ENCODE assay signal across 8 cellular contexts in genomic region chr5:142000709-142001484, GRCh38. TPM values are rescaled to one million over a fixed set of nuclear protein-coding genes. Genes with fewer than 3 reads are reported as not detected.
A peak's percentile ranks its signal among the peaks of the same experiment; 100 is the strongest.
DNase-seq lines count a peak whose midpoint lies in the region; ATAC-seq and TF ChIP-seq lines count a peak whose summit lies in the region.

No MANE protein-coding gene starts in this region.

- H3K4me3 ChIP-seq in CD4-positive, alpha-beta memory T cell (ENCODE audit: low read length in 2 of 2): no peak overlapping the region
- no peak overlapping the region for H3K4me3 ChIP-seq in GM23338

- no peaks in the 10 kb centered on the region for H3K27me3 Mint-ChIP-seq in CD4-positive, alpha-beta memory T cell
- H3K27me3 Mint-ChIP-seq in GM23338 (ENCODE audit: insufficient read depth, low read depth, poor library complexity): peaks cover 5% of the 10 kb centered on the region
- no peaks in the 10 kb centered on the region for H3K27me3 Mint-ChIP-seq in activated T-helper 17 cell treated with anti-CD3 and anti-CD28 coated beads, Interleukin-2, amount 50 U/mL, for 72 hours

- H3K4me3 Mint-ChIP-seq in CD4-positive, alpha-beta memory T cell: no peak overlapping the region
- H3K4me3 Mint-ChIP-seq in GM23338: no peak overlapping the region
- H3K4me3 Mint-ChIP-seq in activated T-helper 17 cell treated with anti-CD3 and anti-CD28 coated beads, Interleukin-2, amount 50 U/mL, for 72 hours: peak overlapping the region; percentile 22

- H3F3A ChIP-seq in GM23338 (replicated peaks; ENCODE audit: low read depth): no peaks in the 10 kb centered on the region

- H3K9me2 ChIP-seq in GM23338 (ENCODE audit: insufficient read depth): no peaks in the 10 kb centered on the region

- intact Hi-C loops in CD4-positive, alpha-beta memory T cell (cut with micrococcal nuclease): no loop called here

- peak overlapping the region in 5 of 7 donors; percentile 48 to 82 (median 76) for H3K27ac Mint-ChIP-seq in CD4-positive, alpha-beta memory T cell
- H3K27ac Mint-ChIP-seq in GM23338: no peak overlapping the region
- H3K27ac Mint-ChIP-seq in activated T-helper 17 cell treated with anti-CD3 and anti-CD28 coated beads, Interleukin-2, amount 50 U/mL, for 72 hours: peak overlapping the region; percentile 90

- no peaks in the 10 kb centered on the region for H3K9me3 Mint-ChIP-seq in CD4-positive, alpha-beta memory T cell
- H3K9me3 Mint-ChIP-seq in GM23338: peaks cover 13% of the 10 kb centered on the region; the same call in 2 of the 3 replicates
- no peaks in the 10 kb centered on the region for H3K9me3 Mint-ChIP-seq in activated T-helper 17 cell treated with anti-CD3 and anti-CD28 coated beads, Interleukin-2, amount 50 U/mL, for 72 hours

- CTCF ChIA-PET in CD4-positive, alpha-beta memory T cell (lab: Charles Lee; ENCODE audit: partially characterized antibody): interaction anchor here (1.0 to 16.4 kb wide), 5 partner anchors 9 to 144 kb away, joined by 7 to 369 read pairs (median 12); partner anchors contain the start of gene GNPDA1

- H3K36me3 ChIP-seq in CD4-positive, alpha-beta memory T cell (ENCODE audit: insufficient read depth, low read length): peaks cover 22% of the 10 kb centered on the region
- H3K36me3 ChIP-seq in GM23338 (ENCODE audit: insufficient read depth): peaks cover 43% of the 10 kb centered on the region

- peaks cover 32 to 55% of the 10 kb centered on the region in 2 donors for H3K36me3 Mint-ChIP-seq in CD4-positive, alpha-beta memory T cell
- H3K36me3 Mint-ChIP-seq in GM23338 (ENCODE audit: low read depth): peaks cover 57% of the 10 kb centered on the region
- H3K36me3 Mint-ChIP-seq in activated T-helper 17 cell treated with anti-CD3 and anti-CD28 coated beads, Interleukin-2, amount 50 U/mL, for 72 hours (ENCODE audit: low read depth): peaks cover 75% of the 10 kb centered on the region

- no peaks in the 10 kb centered on the region for H3K9me3 ChIP-seq in CD4-positive, alpha-beta memory T cell (ENCODE audit: control insufficient read depth in 1 of 2, low read length in 2 of 2)

- no peaks in the 10 kb centered on the region for H4K20me1 ChIP-seq in GM23338 (replicated peaks; ENCODE audit: insufficient read depth)

- DNase-seq in CD4-positive, alpha-beta memory T cell: no peak
- peak; percentile 50 for DNase-seq in GM23338 (ENCODE audit: low spot score)
- peak; percentile 25 for DNase-seq in left kidney (ENCODE audit: low read depth, low spot score)
- DNase-seq in NCI-H2171 treated with DMSO at 0.1 percent for 48 hours (lab: John Stamatoyannopoulos, UW): no peak
- no peak for DNase-seq in GOT3 (lab: John Stamatoyannopoulos, UW)

- ATAC-seq in GM23338 (peak; percentile 28; the same call in 1 of the 3 replicates), HG02798 (IDR thresholded peaks at IDR 0.05; ENCODE audit: poor library complexity, unreplicated experiment) (no peak), GM19467 (IDR thresholded peaks at IDR 0.05; ENCODE audit: unreplicated experiment) (no peak)
- peak; percentile 74 for ATAC-seq in activated T-helper 17 cell treated with anti-CD3 and anti-CD28 coated beads, Interleukin-2, amount 50 U/mL, for 72 hours (replicated peaks)

- H3K4me1 Mint-ChIP-seq in CD4-positive, alpha-beta memory T cell: peaks cover 3 to 9% (median 5%) of the 10 kb centered on the region in 4 donors
- no peaks in the 10 kb centered on the region for H3K4me1 Mint-ChIP-seq in GM23338
- peaks cover 14% of the 10 kb centered on the region for H3K4me1 Mint-ChIP-seq in activated T-helper 17 cell treated with anti-CD3 and anti-CD28 coated beads, Interleukin-2, amount 50 U/mL, for 72 hours

- peak; percentile 49 to 63 for TF ChIP-seq CTCF in GM23338 (conservative IDR thresholded peaks at IDR 0.05; ENCODE audit: low read depth in 2 of 2)

- POLR2A ChIA-PET in CD4-positive, alpha-beta memory T cell (lab: Charles Lee; ENCODE audit: partially characterized antibody): interaction anchor here (2.6 kb wide), 1 partner anchor 11 kb away, joined by 10 read pairs; the partner anchor contains the start of gene GNPDA1

- no peaks in the 10 kb centered on the region for H3K27me3 ChIP-seq in CD4-positive, alpha-beta memory T cell (ENCODE audit: insufficient read depth, low read length)
- no peaks in the 10 kb centered on the region for H3K27me3 ChIP-seq in GM23338 (ENCODE audit: insufficient read depth)

- no peaks in the 10 kb centered on the region for H3K79me2 ChIP-seq in GM23338 (replicated peaks; ENCODE audit: insufficient read depth)

- no peak overlapping the region for H3K27ac ChIP-seq in CD4-positive, alpha-beta memory T cell (ENCODE audit: low read depth, low read length)
- H3K27ac ChIP-seq in GM23338 (ENCODE audit: low read depth): no peak overlapping the region

- H3K4me2 ChIP-seq in GM23338: no peak overlapping the region

- H3K4me1 ChIP-seq in CD4-positive, alpha-beta memory T cell (ENCODE audit: insufficient read depth, low read length): no peaks in the 10 kb centered on the region
- no peaks in the 10 kb centered on the region for H3K4me1 ChIP-seq in GM23338 (ENCODE audit: insufficient read depth)

- H2AFZ ChIP-seq in GM23338: no peak overlapping the region

TF ChIP-seq in GM23338, 12 proteins besides CTCF, POLR2A, EP300 and RAD21:
- TF ChIP-seq EZH2phosphoT487 (IDR thresholded peaks at IDR 0.05; ENCODE audit: unreplicated experiment): no peak
- TF ChIP-seq NANOG (IDR thresholded peaks at IDR 0.05; ENCODE audit: borderline replicate concordance): no peak
- TF ChIP-seq JUNB (IDR thresholded peaks at IDR 0.05; ENCODE audit: unreplicated experiment): no peak
- no peak for TF ChIP-seq CREB1 (CRISPR knock-in tag; IDR thresholded peaks at IDR 0.05; ENCODE audit: low read depth)
- no peak for TF ChIP-seq EZH2 (IDR thresholded peaks at IDR 0.05; ENCODE audit: low read depth, unreplicated experiment)
- TF ChIP-seq, protein P1, sequence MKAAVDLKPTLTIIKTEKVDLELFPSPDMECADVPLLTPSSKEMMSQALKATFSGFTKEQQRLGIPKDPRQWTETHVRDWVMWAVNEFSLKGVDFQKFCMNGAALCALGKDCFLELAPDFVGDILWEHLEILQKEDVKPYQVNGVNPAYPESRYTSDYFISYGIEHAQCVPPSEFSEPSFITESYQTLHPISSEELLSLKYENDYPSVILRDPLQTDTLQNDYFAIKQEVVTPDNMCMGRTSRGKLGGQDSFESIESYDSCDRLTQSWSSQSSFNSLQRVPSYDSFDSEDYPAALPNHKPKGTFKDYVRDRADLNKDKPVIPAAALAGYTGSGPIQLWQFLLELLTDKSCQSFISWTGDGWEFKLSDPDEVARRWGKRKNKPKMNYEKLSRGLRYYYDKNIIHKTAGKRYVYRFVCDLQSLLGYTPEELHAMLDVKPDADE (IDR thresholded peaks at IDR 0.05): no peak
- no peak for TF ChIP-seq ZNF331 (CRISPR knock-in tag; IDR thresholded peaks at IDR 0.05; ENCODE audit: low read depth)
- no peak for TF ChIP-seq REST (IDR thresholded peaks at IDR 0.05; ENCODE audit: unreplicated experiment)
- TF ChIP-seq POLR2AphosphoS5 (IDR thresholded peaks at IDR 0.05; ENCODE audit: low read depth): no peak

RNA-seq across cellular contexts. Expression of gene GNPDA1, which starts 11.9 kb away (rescaled TPM):
- 10 to 100 TPM; 23.0 to 24.1 TPM for total RNA-seq in CD4-positive, alpha-beta memory T cell
- 10 to 100 TPM; 25.8 to 38.6 TPM for polyA plus RNA-seq in CD4-positive, alpha-beta memory T cell
- 117 and 149 TPM in 2 replicates for total RNA-seq in GM23338 (2014; rRNA removed; shearing (Covaris generic))
- polyA plus RNA-seq in GM23338 (2016; fragmentation: Nextera tagmentation; extraction: Ambion mirVana): 47.0 and 47.6 TPM in 2 replicates
- total RNA-seq in activated T-helper 17 cell treated with anti-CD3 and anti-CD28 coated beads, Interleukin-2, amount 50 U/mL, for 72 hours: 10 to 100 TPM; 35.8 to 51.1 TPM

RNA-seq across cellular contexts. Expression of gene RNF14, which starts 32.0 kb away (rescaled TPM):
- total RNA-seq in CD4-positive, alpha-beta memory T cell: 10 to 100 TPM; 35.4 to 38.5 TPM
- polyA plus RNA-seq in CD4-positive, alpha-beta memory T cell: 10 to 100 TPM; 52.0 TPM
- 18.1 and 19.0 TPM in 2 replicates for total RNA-seq in GM23338 (2014; rRNA removed; shearing (Covaris generic))
- polyA plus RNA-seq in GM23338 (2016; fragmentation: Nextera tagmentation; extraction: Ambion mirVana): 4.5 and 8.9 TPM in 2 replicates
- total RNA-seq in activated T-helper 17 cell treated with anti-CD3 and anti-CD28 coated beads, Interleukin-2, amount 50 U/mL, for 72 hours: 10 to 100 TPM; 28.4 to 30.8 TPM

RNA-seq across cellular contexts. Expression of gene PCDH12, which starts 42.9 kb away (rescaled TPM):
- not detected for total RNA-seq in CD4-positive, alpha-beta memory T cell
- under 1 TPM; 0.13 to 0.31 TPM for polyA plus RNA-seq in CD4-positive, alpha-beta memory T cell
- total RNA-seq in GM23338 (2014; rRNA removed; shearing (Covaris generic)): 0.12 and 0.14 TPM in 2 replicates
- polyA plus RNA-seq in GM23338 (2016; fragmentation: Nextera tagmentation; extraction: Ambion mirVana): 0.29 and 0.33 TPM in 2 replicates
- 1 to 10 TPM in 1 of 2 donors, under 1 TPM in 1; 0.54 to 4.3 TPM for total RNA-seq in activated T-helper 17 cell treated with anti-CD3 and anti-CD28 coated beads, Interleukin-2, amount 50 U/mL, for 72 hours

Comparison
In these comparisons a context has a peak if more than half of its experiments do, and no peak if none do; other contexts are left out.
1. DNase-seq: peak in GM23338 (single experiment) and left kidney (single experiment); none in CD4-positive, alpha-beta memory T cell (0 of 5), NCI-H2171 treated with DMSO at 0.1 percent for 48 hours (single experiment) and GOT3 (single experiment).
2. ATAC-seq: peak in GM23338 (single experiment) and activated T-helper 17 cell treated with anti-CD3 and anti-CD28 coated beads, Interleukin-2, amount 50 U/mL, for 72 hours (single experiment); none in HG02798 (single experiment) and GM19467 (single experiment).